33 cellular contexts compared by ENCODE assay signal in the genomic region with DNA sequence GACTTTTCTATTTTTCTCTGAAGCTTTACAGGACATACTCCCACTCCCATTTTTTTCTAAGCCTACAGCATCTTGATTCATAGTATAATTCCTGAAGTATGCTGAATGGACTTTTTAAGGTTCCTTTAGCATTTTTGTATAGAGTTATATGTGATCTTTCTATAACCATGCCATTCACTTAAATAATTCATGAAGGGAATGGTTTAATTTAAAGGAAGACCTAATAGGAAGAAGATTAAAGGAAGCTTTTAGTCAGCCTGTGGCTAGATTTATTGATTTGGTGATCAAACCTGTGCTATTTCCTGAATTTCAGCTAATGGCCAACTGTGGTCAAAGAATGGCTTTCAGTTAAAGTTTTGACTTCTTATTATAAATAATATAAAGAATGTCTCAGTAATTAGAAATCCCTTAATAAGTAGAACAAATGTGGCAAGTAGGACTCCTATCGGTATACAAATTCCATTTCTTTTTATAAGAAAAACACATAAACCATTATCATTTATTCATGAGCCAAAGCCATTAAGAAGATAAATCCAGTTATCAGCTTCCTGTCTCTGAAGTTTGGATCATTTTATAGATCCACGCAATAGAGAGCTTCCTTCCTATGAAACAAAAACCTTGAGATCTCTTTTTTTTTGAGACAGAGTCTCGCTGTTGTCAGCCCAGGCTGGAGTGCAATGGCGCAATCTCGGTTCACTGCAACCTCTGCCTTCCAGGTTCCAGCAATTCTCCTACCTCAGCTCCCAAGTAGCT.
"Had no signal": no experiment of that assay in that cellular context is flagged by ENCODE, and none has a peak within 500 bp of the region (broad histone marks: within the 10 kb centered on the region; RNA-seq: fewer than 3 reads in every experiment).

No MANE protein-coding gene starts in this region.

- H3K9me3 Mint-ChIP-seq: activated B cell treated with CpG ODN at 0.5 μM for 24 hours; activated CD4-positive, alpha-beta memory T cell treated with anti-CD3 and anti-CD28 coated beads for 36 hours; activated CD4-positive, alpha-beta T cell treated with anti-CD3 and anti-CD28 coated beads, Interleukin-2, amount 10 ng/mL, durations not matched to agents 24 days and 14 days; activated CD8-positive, alpha-beta T cell treated with anti-CD3 and anti-CD28 coated beads for 36 hours; activated naive CD4-positive, alpha-beta T cell treated with anti-CD3 and anti-CD28 coated beads for 36 hours; activated naive CD4-positive, alpha-beta T cell treated with anti-CD3 and anti-CD28 coated beads, Interleukin-2, amount 50 U/mL, for 72 hours; activated naive CD8-positive, alpha-beta T cell treated with anti-CD3 and anti-CD28 coated beads for 36 hours; activated T-cell treated with anti-CD3 and anti-CD28 coated beads, Interleukin-2, amount 50 U/mL, for 4 hours; activated T-cell treated with anti-CD3 and anti-CD28 coated beads, Interleukin-2, amount 50 U/mL, for 72 hours; activated T-helper 1 cell treated with anti-CD3 and anti-CD28 coated beads, Interleukin-12 subunit alpha, Interleukin-12 subunit beta, Interleukin-2, Interleukin-4 antibody, amounts not matched to agents 30 ng/mL and 10 ng/mL and 1 ng/mL, durations not matched to agents 14 hours and 24 hours and 36 hours; activated T-helper 17 cell treated with anti-CD3 and anti-CD28 coated beads, Interleukin-2, amount 50 U/mL, for 72 hours; T-helper 2 cell treated with Interferon-gamma antibody and Interleukin-4, amounts not matched to agents 5 μg/mL and 100 μg/mL, for 36 hours had no signal

- H3K27me3 Mint-ChIP-seq: activated B cell treated with CpG ODN at 0.5 μM for 24 hours; activated CD4-positive, alpha-beta memory T cell treated with anti-CD3 and anti-CD28 coated beads for 36 hours; activated CD4-positive, alpha-beta T cell treated with anti-CD3 and anti-CD28 coated beads, Interleukin-2, amount 10 ng/mL, durations not matched to agents 24 days and 14 days; activated CD8-positive, alpha-beta T cell treated with anti-CD3 and anti-CD28 coated beads for 36 hours; activated naive CD8-positive, alpha-beta T cell treated with anti-CD3 and anti-CD28 coated beads for 36 hours; activated T-helper 17 cell treated with anti-CD3 and anti-CD28 coated beads, Interleukin-2, amount 50 U/mL, for 72 hours had no signal

- H3K9me3 ChIP-seq: adrenal gland, body of pancreas, breast epithelium had no signal

- H3K36me3 ChIP-seq: breast epithelium had no signal

- DNase-seq: activated B cell treated with CpG ODN at 0.5 μM for 24 hours; activated CD4-positive, alpha-beta memory T cell treated with anti-CD3 and anti-CD28 coated beads for 36 hours; activated CD4-positive, alpha-beta T cell treated with anti-CD3 and anti-CD28 coated beads for 4 hours; activated CD4-positive, alpha-beta T cell treated with anti-CD3 and anti-CD28 coated beads, Interleukin-2, amount 50 U/mL, for 1 hour; activated CD4-positive, alpha-beta T cell treated with anti-CD3 and anti-CD28 coated beads, Interleukin-2, amount 50 U/mL, for 4 hours; activated CD4-positive, CD25-positive, alpha-beta regulatory T cell treated with anti-CD3 and anti-CD28 coated beads, Interleukin-2, amount 50 U/mL, for 72 hours; activated CD8-positive, alpha-beta memory T cell treated with anti-CD3 and anti-CD28 coated beads, Interleukin-2, amount 50 U/mL, for 4 hours; activated CD8-positive, alpha-beta T cell treated with anti-CD3 and anti-CD28 coated beads for 36 hours; activated effector memory CD4-positive, alpha-beta T cell treated with anti-CD3 and anti-CD28 coated beads, Interleukin-2, amount 50 U/mL, for 16 hours; activated gamma-delta T cell treated with Interleukin-2 at 50 U/mL for 16 hours; activated naive CD4-positive, alpha-beta T cell; activated naive CD4-positive, alpha-beta T cell treated with anti-CD3 and anti-CD28 coated beads for 36 hours; activated naive CD4-positive, alpha-beta T cell treated with anti-CD3 and anti-CD28 coated beads, Interleukin-2, amount 50 U/mL, for 16 hours; activated naive CD8-positive, alpha-beta T cell treated with anti-CD3 and anti-CD28 coated beads for 36 hours; activated T-cell treated with anti-CD3 and anti-CD28 coated beads for 4 hours; activated T-cell treated with anti-CD3 and anti-CD28 coated beads, Interleukin-2, amount 50 U/mL, for 1 hour; activated T-cell treated with anti-CD3 and anti-CD28 coated beads, Interleukin-2, amount 50 U/mL, for 4 hours; activated T-cell treated with anti-CD3 and anti-CD28 coated beads, Interleukin-2, amount 50 U/mL, for 72 hours; adrenal gland; amniotic stem cell; aorta; body of pancreas; brain microvascular endothelial cell; central memory CD4-positive, alpha-beta T cell; T-helper 2 cell; T-helper 9 cell had no signal

- H3K27ac Mint-ChIP-seq: activated B cell treated with CpG ODN at 0.5 μM for 24 hours; activated CD4-positive, alpha-beta memory T cell treated with anti-CD3 and anti-CD28 coated beads for 36 hours; activated CD4-positive, alpha-beta T cell treated with anti-CD3 and anti-CD28 coated beads, Interleukin-2, amount 10 ng/mL, durations not matched to agents 24 days and 14 days; activated CD8-positive, alpha-beta T cell treated with anti-CD3 and anti-CD28 coated beads for 36 hours; activated naive CD4-positive, alpha-beta T cell treated with anti-CD3 and anti-CD28 coated beads for 36 hours; activated naive CD4-positive, alpha-beta T cell treated with anti-CD3 and anti-CD28 coated beads, Interleukin-2, amount 50 U/mL, for 72 hours; activated naive CD8-positive, alpha-beta T cell treated with anti-CD3 and anti-CD28 coated beads for 36 hours; activated T-helper 1 cell treated with anti-CD3 and anti-CD28 coated beads, Interleukin-12 subunit alpha, Interleukin-12 subunit beta, Interleukin-2, Interleukin-4 antibody, amounts not matched to agents 30 ng/mL and 10 ng/mL and 1 ng/mL, durations not matched to agents 14 hours and 24 hours and 36 hours; activated T-helper 17 cell treated with anti-CD3 and anti-CD28 coated beads, Interleukin-2, amount 50 U/mL, for 72 hours; T-helper 2 cell treated with Interferon-gamma antibody and Interleukin-4, amounts not matched to agents 5 μg/mL and 100 μg/mL, for 36 hours had no signal

- H3K27ac ChIP-seq: adrenal gland, body of pancreas, brain microvascular endothelial cell, breast epithelium, VCaP had no signal

- H3K4me1 Mint-ChIP-seq: activated T-helper 17 cell treated with anti-CD3 and anti-CD28 coated beads, Interleukin-2, amount 50 U/mL, for 72 hours had no signal

- H3K4me3 ChIP-seq: adrenal gland, body of pancreas, breast epithelium had no signal

- H3K4me3 Mint-ChIP-seq: activated B cell treated with CpG ODN at 0.5 μM for 24 hours; activated CD4-positive, alpha-beta memory T cell treated with anti-CD3 and anti-CD28 coated beads for 36 hours; activated CD4-positive, alpha-beta T cell treated with anti-CD3 and anti-CD28 coated beads, Interleukin-2, amount 10 ng/mL, durations not matched to agents 24 days and 14 days; activated CD8-positive, alpha-beta T cell treated with anti-CD3 and anti-CD28 coated beads for 36 hours; activated naive CD4-positive, alpha-beta T cell treated with anti-CD3 and anti-CD28 coated beads for 36 hours; activated naive CD8-positive, alpha-beta T cell treated with anti-CD3 and anti-CD28 coated beads for 36 hours; activated T-cell treated with anti-CD3 and anti-CD28 coated beads, Interleukin-2, amount 50 U/mL, for 4 hours; activated T-cell treated with anti-CD3 and anti-CD28 coated beads, Interleukin-2, amount 50 U/mL, for 72 hours; activated T-helper 1 cell treated with anti-CD3 and anti-CD28 coated beads, Interleukin-12 subunit alpha, Interleukin-12 subunit beta, Interleukin-2, Interleukin-4 antibody, amounts not matched to agents 30 ng/mL and 10 ng/mL and 1 ng/mL, durations not matched to agents 14 hours and 24 hours and 36 hours; activated T-helper 17 cell treated with anti-CD3 and anti-CD28 coated beads, Interleukin-2, amount 50 U/mL, for 72 hours; T-helper 2 cell treated with Interferon-gamma antibody and Interleukin-4, amounts not matched to agents 5 μg/mL and 100 μg/mL, for 36 hours had no signal
